In the genomic region with DNA sequence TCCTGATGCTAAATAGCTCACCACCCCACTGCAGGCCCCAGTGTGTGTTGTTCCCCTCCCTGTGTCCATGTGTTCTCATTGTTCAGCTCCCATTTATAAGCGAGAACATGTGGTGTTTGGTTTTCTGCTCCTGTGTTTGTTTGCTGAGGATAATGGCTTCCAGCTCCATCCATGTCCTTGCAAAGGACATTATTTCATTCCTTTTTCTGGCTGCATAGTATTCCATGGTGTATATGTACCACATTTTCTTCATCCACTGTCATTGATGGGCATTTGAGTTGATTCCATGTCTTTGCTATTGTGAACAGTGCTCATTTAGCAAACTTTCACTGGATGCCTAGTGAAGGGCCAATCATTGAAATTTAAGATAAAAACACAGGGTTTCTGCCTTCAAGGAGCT, we compare ENCODE assay signal across 1 cellular context. TPM values are rescaled to one million over a fixed set of nuclear protein-coding genes. Genes with fewer than 3 reads are reported as not detected.
"Had no signal": no experiment of that assay in that cellular context is flagged by ENCODE, and none has a peak within 500 bp of the region (broad histone marks: within the 10 kb centered on the region; RNA-seq: fewer than 3 reads in every experiment).

No MANE protein-coding gene starts in this region.

RNA-seq across cellular contexts. Expression of gene HOPX, which starts 45.5 kb away (rescaled TPM):
- total RNA-seq: G401 had no signal
